ENCODE assay signal across 9 cellular contexts in the genomic region with DNA sequence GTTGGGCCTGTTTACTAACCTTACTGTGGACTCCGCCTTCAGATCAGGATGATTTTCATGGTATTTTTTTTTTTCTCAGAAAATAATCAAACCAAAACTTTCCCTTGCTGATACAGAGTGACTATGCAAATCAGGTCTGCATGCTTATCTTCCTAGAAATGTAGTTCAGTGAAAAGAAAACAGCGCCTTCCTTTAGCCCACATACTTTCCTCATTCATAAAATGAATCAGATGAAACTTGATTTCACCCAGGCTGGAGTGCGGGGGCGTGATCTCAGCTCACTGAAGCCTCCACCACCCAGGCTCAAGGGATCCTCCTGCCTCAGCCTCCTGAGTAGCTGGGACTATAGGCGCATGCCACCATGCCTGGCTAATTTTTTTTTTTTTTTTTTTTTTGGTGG. TPM values are rescaled to one million over a fixed set of nuclear protein-coding genes. Genes with fewer than 3 reads are reported as not detected.
DNase-seq lines count a peak whose midpoint lies in the region; ATAC-seq and TF ChIP-seq lines count a peak whose summit lies in the region.
"Had no signal": no experiment of that assay in that cellular context is flagged by ENCODE, and none has a peak within 500 bp of the region (broad histone marks: within the 10 kb centered on the region; RNA-seq: fewer than 3 reads in every experiment).

No MANE protein-coding gene starts in this region.

- H3K27ac Mint-ChIP-seq in osteocyte (ENCODE audit: unreplicated experiment), result peak overlapping the region; percentile 44

- no peaks in the 10 kb centered on the region for H3K36me3 ChIP-seq in right atrium auricular region
- H3K36me3 ChIP-seq in testis (ENCODE audit: low read depth, missing control alignments), result no peaks in the 10 kb centered on the region

- H3K36me3 Mint-ChIP-seq in osteocyte (ENCODE audit: unreplicated experiment), result no peaks in the 10 kb centered on the region

- WGBS in testis, 2 donors, result 53 to 82% methylated on average over 5 of the region's 5 CpGs

- H3K9me3 ChIP-seq in right atrium auricular region (no peaks in the 10 kb centered on the region), testis (no peaks in the 10 kb centered on the region)

- H3K9me3 Mint-ChIP-seq in osteocyte (ENCODE audit: unreplicated experiment), result no peaks in the 10 kb centered on the region

- no peaks in the 10 kb centered on the region for H3K27me3 Mint-ChIP-seq in osteocyte (ENCODE audit: unreplicated experiment)

- TF ChIP-seq CTCF in right atrium auricular region (IDR thresholded peaks at IDR 0.05) (no peak), osteocyte (IDR thresholded peaks at IDR 0.05) (no peak), testis (IDR thresholded peaks at IDR 0.05) (no peak)

- H3K27ac ChIP-seq in right atrium auricular region, result no peak overlapping the region
- H3K27ac ChIP-seq in testis, result peak overlapping the region in 1 of 2 donors; percentile 31
- H3K27ac ChIP-seq: VCaP had no signal

- ATAC-seq in left cardiac atrium, result peak in 1 of 2 donors; percentile 59
- no peak for ATAC-seq in GM18909 (IDR thresholded peaks at IDR 0.05; ENCODE audit: poor library complexity, unreplicated experiment)

- H3K27me3 ChIP-seq in right atrium auricular region (no peaks in the 10 kb centered on the region), testis (no peaks in the 10 kb centered on the region)

- H3K4me1 Mint-ChIP-seq in osteocyte (ENCODE audit: unreplicated experiment), result peaks cover 33% of the 10 kb centered on the region

- intact Hi-C loops in left cardiac atrium (cut with DNase I) (no loop called here), testis (cut with DNase I; ENCODE audit: low total_unique reads) (no loop called here)

- H3K4me3 Mint-ChIP-seq in osteocyte (ENCODE audit: unreplicated experiment), result no peak overlapping the region

- no peak for TF ChIP-seq POLR2A in testis (IDR thresholded peaks at IDR 0.05)

- H3K4me3 ChIP-seq in right atrium auricular region (no peak overlapping the region), testis (no peak overlapping the region)

- peak; percentile 31 for DNase-seq in left cardiac atrium
- DNase-seq in right atrium auricular region (ENCODE audit: low spot score), result no peak
- DNase-seq in activated T-helper 9 cell treated with anti-CD3 and anti-CD28 coated beads, Interleukin-2, amount 50 U/mL, for 16 hours (ENCODE audit: low read depth), result peak; percentile 54
- DNase-seq in osteocyte (ENCODE audit: extremely low spot score, unreplicated experiment), result no peak
- DNase-seq in testis, result peak; percentile 75
- DNase-seq in AG08395 (ENCODE audit: low spot score), result no peak
- no peak for DNase-seq in NCI-H1436 (lab: John Stamatoyannopoulos, UW)

- H3K4me1 ChIP-seq in right atrium auricular region, result peaks cover 0 to 59% of the 10 kb centered on the region in 2 donors
- peaks cover 87% of the 10 kb centered on the region for H3K4me1 ChIP-seq in testis

RNA-seq across cellular contexts. Expression of a gene that starts 26.0 kb away (rescaled TPM):
- total RNA-seq in left cardiac atrium, result 1 to 10 TPM; 5.2 to 6.6 TPM
- total RNA-seq in right atrium auricular region, result 10 to 100 TPM in 1 of 2 donors, 1 to 10 TPM in 1; 7.9 to 11.5 TPM
- total RNA-seq in osteocyte, result 6.4 and 6.7 TPM in 2 replicates
- total RNA-seq in testis, result 10 to 100 TPM; 32.2 to 44.5 TPM
- 13.9 TPM for polyA plus RNA-seq in testis (ENCODE audit: insufficient read depth, low read depth, low replicate concordance)

Comparison
In these comparisons a context has a peak if more than half of its experiments do, and no peak if none do; other contexts are left out.
1. DNase-seq: peak in left cardiac atrium (single experiment), activated T-helper 9 cell treated with anti-CD3 and anti-CD28 coated beads, Interleukin-2, amount 50 U/mL, for 16 hours (single experiment) and testis (single experiment); none in right atrium auricular region (single experiment), osteocyte (single experiment), AG08395 (single experiment) and NCI-H1436 (single experiment).